ENCODE assay signal across 38 cellular contexts in the genomic region with DNA sequence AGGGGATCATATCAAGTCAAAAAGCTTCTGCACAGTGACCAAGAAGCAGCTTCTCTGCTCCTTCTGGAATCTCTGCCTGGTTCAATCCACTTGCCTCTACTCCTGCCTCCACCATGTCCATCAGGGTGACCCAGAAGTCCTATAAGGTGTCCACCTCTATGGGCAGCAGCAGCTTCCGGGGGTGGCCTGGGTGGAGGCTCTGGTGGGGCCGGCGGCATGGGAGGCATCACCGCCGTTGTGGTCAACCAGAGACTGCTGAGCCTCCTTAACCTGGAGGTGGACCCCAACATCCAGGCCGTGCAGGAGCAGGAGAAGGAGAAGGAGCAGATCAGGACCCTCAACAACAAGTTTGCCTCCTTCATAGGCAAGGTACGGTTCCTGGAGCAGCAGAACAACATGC.
"Had no signal": no experiment of that assay in that cellular context is flagged by ENCODE, and none has a peak within 500 bp of the region (broad histone marks: within the 10 kb centered on the region; RNA-seq: fewer than 3 reads in every experiment).

No MANE protein-coding gene starts in this region.

- ATAC-seq: activated naive CD4-positive, alpha-beta T cell treated with anti-CD3 and anti-CD28 coated beads, Interleukin-2, amount 50 U/mL, for 72 hours; activated naive CD8-positive, alpha-beta T cell treated with anti-CD3 and anti-CD28 coated beads, Interleukin-2, amount 50 U/mL, for 24 hours; activated T-cell treated with anti-CD3 and anti-CD28 coated beads, Interleukin-2, amount 50 U/mL, for 4 hours; activated T-cell treated with anti-CD3 and anti-CD28 coated beads, Interleukin-2, amount 50 U/mL, for 72 hours; activated T-helper 17 cell treated with anti-CD3 and anti-CD28 coated beads, Interleukin-2, amount 50 U/mL, for 72 hours; body of pancreas had no signal

- H3K36me3 ChIP-seq: adrenal gland, brain microvascular endothelial cell, breast epithelium, cardiac muscle cell had no signal

- H3K27ac ChIP-seq: adrenal gland, ascending aorta, body of pancreas, brain microvascular endothelial cell, breast epithelium, cardiac muscle cell had no signal

- H3K4me1 Mint-ChIP-seq: activated naive CD4-positive, alpha-beta T cell treated with anti-CD3 and anti-CD28 coated beads, Interleukin-2, amount 10 ng/mL, durations not matched to agents 7 days and 5 days; activated naive CD4-positive, alpha-beta T cell treated with anti-CD3 and anti-CD28 coated beads, Interleukin-2, amount 50 U/mL, for 24 hours; activated naive CD8-positive, alpha-beta T cell treated with anti-CD3 and anti-CD28 coated beads for 36 hours; activated naive CD8-positive, alpha-beta T cell treated with anti-CD3 and anti-CD28 coated beads, Interleukin-2, amount 10 ng/mL, durations not matched to agents 7 days and 5 days; activated naive CD8-positive, alpha-beta T cell treated with anti-CD3 and anti-CD28 coated beads, Interleukin-2, amount 50 U/mL, for 24 hours; activated T-helper 17 cell treated with anti-CD3 and anti-CD28 coated beads, Interleukin-2, amount 50 U/mL, for 72 hours; central memory CD8-positive, alpha-beta T cell had no signal

- H3K9me3 Mint-ChIP-seq: activated T-helper 1 cell treated with anti-CD3 and anti-CD28 coated beads, Interleukin-12 subunit alpha, Interleukin-12 subunit beta, Interleukin-2, Interleukin-4 antibody, amounts not matched to agents 30 ng/mL and 10 ng/mL and 1 ng/mL, durations not matched to agents 14 hours and 24 hours and 36 hours had no signal

- H3K27me3 Mint-ChIP-seq: activated naive CD4-positive, alpha-beta T cell treated with anti-CD3 and anti-CD28 coated beads, Interleukin-2, amount 10 ng/mL, durations not matched to agents 7 days and 5 days; activated naive CD4-positive, alpha-beta T cell treated with anti-CD3 and anti-CD28 coated beads, Interleukin-2, amount 50 U/mL, for 24 hours; activated naive CD8-positive, alpha-beta T cell; activated naive CD8-positive, alpha-beta T cell treated with anti-CD3 and anti-CD28 coated beads for 36 hours; activated naive CD8-positive, alpha-beta T cell treated with anti-CD3 and anti-CD28 coated beads, Interleukin-2, amount 10 ng/mL, durations not matched to agents 7 days and 5 days; activated naive CD8-positive, alpha-beta T cell treated with anti-CD3 and anti-CD28 coated beads, Interleukin-2, amount 50 U/mL, for 24 hours; activated T-cell treated with anti-CD3 and anti-CD28 coated beads, Interleukin-2, amount 50 U/mL, for 24 hours; activated T-helper 17 cell treated with anti-CD3 and anti-CD28 coated beads, Interleukin-2, amount 50 U/mL, for 72 hours; brain; central memory CD8-positive, alpha-beta T cell had no signal

- DNase-seq: activated effector memory CD4-positive, alpha-beta T cell treated with anti-CD3 and anti-CD28 coated beads, Interleukin-2, amount 50 U/mL, for 16 hours; activated effector memory CD4-positive, alpha-beta T cell treated with Interleukin-2 at 50 U/mL for 16 hours; activated gamma-delta T cell; activated gamma-delta T cell treated with Interleukin-2 at 50 U/mL for 16 hours; activated naive CD4-positive, alpha-beta T cell; activated naive CD4-positive, alpha-beta T cell treated with anti-CD3 and anti-CD28 coated beads for 36 hours; activated naive CD4-positive, alpha-beta T cell treated with anti-CD3 and anti-CD28 coated beads, Interleukin-2, amount 10 ng/mL, durations not matched to agents 7 days and 5 days; activated naive CD4-positive, alpha-beta T cell treated with anti-CD3 and anti-CD28 coated beads, Interleukin-2, amount 50 U/mL, for 16 hours; activated naive CD4-positive, alpha-beta T cell treated with Interleukin-2 at 50 U/mL for 16 hours; activated naive CD8-positive, alpha-beta T cell treated with anti-CD3 and anti-CD28 coated beads for 36 hours; activated naive CD8-positive, alpha-beta T cell treated with anti-CD3 and anti-CD28 coated beads, Interleukin-2, amount 10 ng/mL, durations not matched to agents 7 days and 5 days; activated naive CD8-positive, alpha-beta T cell treated with anti-CD3 and anti-CD28 coated beads, Interleukin-2, amount 50 U/mL, for 24 hours; activated T-cell treated with anti-CD3 and anti-CD28 coated beads, Interleukin-2, amount 50 U/mL, for 1 hour; activated T-cell treated with anti-CD3 and anti-CD28 coated beads, Interleukin-2, amount 50 U/mL, for 24 hours; activated T-cell treated with anti-CD3 and anti-CD28 coated beads, Interleukin-2, amount 50 U/mL, for 4 hours; activated T-cell treated with anti-CD3 and anti-CD28 coated beads, Interleukin-2, amount 50 U/mL, for 48 hours; activated T-cell treated with anti-CD3 and anti-CD28 coated beads, Interleukin-2, amount 50 U/mL, for 72 hours; adrenal gland; amniotic stem cell; amygdala; anterior cingulate cortex; aorta; body of pancreas; brain microvascular endothelial cell; caudate nucleus; central memory CD4-positive, alpha-beta T cell; cerebellar nuclear complex had no signal

- H3K4me1 ChIP-seq: adrenal gland, ascending aorta, body of pancreas, breast epithelium had no signal

- H3K27ac Mint-ChIP-seq: activated naive CD4-positive, alpha-beta T cell treated with anti-CD3 and anti-CD28 coated beads for 36 hours; activated naive CD4-positive, alpha-beta T cell treated with anti-CD3 and anti-CD28 coated beads, Interleukin-2, amount 10 ng/mL, durations not matched to agents 7 days and 5 days; activated naive CD4-positive, alpha-beta T cell treated with anti-CD3 and anti-CD28 coated beads, Interleukin-2, amount 50 U/mL, for 24 hours; activated naive CD4-positive, alpha-beta T cell treated with anti-CD3 and anti-CD28 coated beads, Interleukin-2, amount 50 U/mL, for 72 hours; activated naive CD8-positive, alpha-beta T cell; activated naive CD8-positive, alpha-beta T cell treated with anti-CD3 and anti-CD28 coated beads for 36 hours; activated naive CD8-positive, alpha-beta T cell treated with anti-CD3 and anti-CD28 coated beads, Interleukin-2, amount 10 ng/mL, durations not matched to agents 7 days and 5 days; activated naive CD8-positive, alpha-beta T cell treated with anti-CD3 and anti-CD28 coated beads, Interleukin-2, amount 50 U/mL, for 24 hours; activated T-cell treated with anti-CD3 and anti-CD28 coated beads, Interleukin-2, amount 50 U/mL, for 24 hours; activated T-cell treated with anti-CD3 and anti-CD28 coated beads, Interleukin-2, amount 50 U/mL, for 72 hours; activated T-helper 1 cell treated with anti-CD3 and anti-CD28 coated beads, Interleukin-12 subunit alpha, Interleukin-12 subunit beta, Interleukin-2, Interleukin-4 antibody, amounts not matched to agents 30 ng/mL and 10 ng/mL and 1 ng/mL, durations not matched to agents 14 hours and 24 hours and 36 hours; activated T-helper 17 cell treated with anti-CD3 and anti-CD28 coated beads, Interleukin-2, amount 50 U/mL, for 72 hours; activated T-helper 2 cell treated with anti-CD3 and anti-CD28 coated beads, Interferon-gamma antibody, Interleukin-2, Interleukin-4, amounts not matched to agents 10 μg/mL and 5 μg/mL and 100 μg/mL, durations not matched to agents 14 hours and 24 hours and 36 hours; brain had no signal

- H3K27me3 ChIP-seq: adrenal gland, ascending aorta, body of pancreas, brain microvascular endothelial cell, breast epithelium, cardiac muscle cell had no signal

- H3K4me3 Mint-ChIP-seq: activated naive CD4-positive, alpha-beta T cell treated with anti-CD3 and anti-CD28 coated beads for 36 hours; activated naive CD4-positive, alpha-beta T cell treated with anti-CD3 and anti-CD28 coated beads, Interleukin-2, amount 10 ng/mL, durations not matched to agents 7 days and 5 days; activated naive CD4-positive, alpha-beta T cell treated with anti-CD3 and anti-CD28 coated beads, Interleukin-2, amount 50 U/mL, for 24 hours; activated naive CD8-positive, alpha-beta T cell; activated naive CD8-positive, alpha-beta T cell treated with anti-CD3 and anti-CD28 coated beads for 36 hours; activated naive CD8-positive, alpha-beta T cell treated with anti-CD3 and anti-CD28 coated beads, Interleukin-2, amount 10 ng/mL, durations not matched to agents 7 days and 5 days; activated naive CD8-positive, alpha-beta T cell treated with anti-CD3 and anti-CD28 coated beads, Interleukin-2, amount 50 U/mL, for 24 hours; activated T-cell treated with anti-CD3 and anti-CD28 coated beads, Interleukin-2, amount 50 U/mL, for 24 hours; activated T-cell treated with anti-CD3 and anti-CD28 coated beads, Interleukin-2, amount 50 U/mL, for 4 hours; activated T-cell treated with anti-CD3 and anti-CD28 coated beads, Interleukin-2, amount 50 U/mL, for 72 hours; activated T-helper 1 cell treated with anti-CD3 and anti-CD28 coated beads, Interleukin-12 subunit alpha, Interleukin-12 subunit beta, Interleukin-2, Interleukin-4 antibody, amounts not matched to agents 30 ng/mL and 10 ng/mL and 1 ng/mL, durations not matched to agents 14 hours and 24 hours and 36 hours; activated T-helper 17 cell treated with anti-CD3 and anti-CD28 coated beads, Interleukin-2, amount 50 U/mL, for 72 hours; brain; central memory CD8-positive, alpha-beta T cell had no signal

- H3K4me3 ChIP-seq: adrenal gland, ascending aorta, body of pancreas, breast epithelium, cardiac muscle cell had no signal
